In the genomic region with DNA sequence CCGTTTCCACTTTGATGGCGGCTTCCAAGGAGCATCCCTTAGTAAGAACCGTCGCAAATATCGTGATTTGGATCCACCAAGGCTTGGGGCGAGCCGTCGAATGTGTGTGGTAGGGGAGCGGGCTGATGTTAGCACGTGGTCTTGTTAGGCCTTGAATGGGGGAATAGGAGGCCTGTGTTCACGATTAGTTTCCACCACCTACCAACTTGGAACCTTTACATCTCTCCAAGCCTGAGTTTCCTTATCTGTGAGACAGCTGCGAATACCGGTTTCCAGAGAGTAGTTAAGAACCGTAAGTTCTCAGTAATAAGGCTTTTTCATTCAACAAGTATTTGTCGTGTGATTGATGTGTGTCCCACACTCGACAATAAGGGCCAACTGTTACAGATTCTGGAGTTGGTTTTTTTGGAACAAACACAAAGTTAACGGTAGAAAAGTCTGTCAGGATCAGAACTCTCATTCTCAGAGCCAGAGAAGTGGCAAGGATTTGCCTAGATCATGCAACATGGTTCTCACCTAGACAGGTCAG, we compare ENCODE assay signal across 8 cellular contexts. TPM values are rescaled to one million over a fixed set of nuclear protein-coding genes. Genes with fewer than 3 reads are reported as not detected.
DNase-seq lines count a peak whose midpoint lies in the region; ATAC-seq and TF ChIP-seq lines count a peak whose summit lies in the region.

No MANE protein-coding gene starts in this region.

- peak overlapping the region; percentile 91 for H3K4me2 ChIP-seq in MM.1S (ENCODE audit: low read depth, low read length)

- H3K36me3 Mint-ChIP-seq in dendritic cell treated with granulocyte-macrophage colony-stimulating factor and Interleukin-4, amounts not matched to agents 40 ng/mL and 50 ng/mL, for 4 days (ENCODE audit: low read depth) = peaks cover 51% of the 10 kb centered on the region
- peaks cover 0 to 7% of the 10 kb centered on the region in 2 donors for H3K36me3 Mint-ChIP-seq in naive B cell

- peaks cover 15% of the 10 kb centered on the region for H3K4me1 ChIP-seq in MM.1S (ENCODE audit: low read length)

- no peaks in the 10 kb centered on the region for H3F3A ChIP-seq in MM.1S (ENCODE audit: insufficient read depth, low read length)

- peak overlapping the region; percentile 39; the same call in 1 of the 2 replicates for H3K27ac ChIP-seq in MM.1S (ENCODE audit: low read length)

- no peaks in the 10 kb centered on the region for H3K27me3 Mint-ChIP-seq in dendritic cell treated with granulocyte-macrophage colony-stimulating factor and Interleukin-4, amounts not matched to agents 40 ng/mL and 50 ng/mL, for 4 days
- no peaks in the 10 kb centered on the region for H3K27me3 Mint-ChIP-seq in naive B cell

- H2AFZ ChIP-seq in MM.1S (ENCODE audit: low read length) = peak overlapping the region; percentile 18; the same call in 1 of the 2 replicates

- 0 out of 2 replicates have a peak, but pooled peaks cover 4% of the 10 kb centered on the region for H3K36me3 ChIP-seq in MM.1S (replicated peaks; ENCODE audit: insufficient read depth, low read length)

- intact Hi-C loops in dendritic cell treated with granulocyte-macrophage colony-stimulating factor and Interleukin-4, amounts not matched to agents 40 ng/mL and 50 ng/mL, for 4 days (cut with micrococcal nuclease) = no loop called here

- no peaks in the 10 kb centered on the region for H4K20me1 ChIP-seq in MM.1S (ENCODE audit: insufficient read depth, low read length)

- ATAC-seq in naive B cell (ENCODE audit: low read depth in 2 of 2) = no peak
- no peak for ATAC-seq in GM21723 (IDR thresholded peaks at IDR 0.05; ENCODE audit: unreplicated experiment)
- no peak for ATAC-seq in GM18498 (IDR thresholded peaks at IDR 0.05; ENCODE audit: unreplicated experiment)

- no peak for TF ChIP-seq CTCF in MM.1S (IDR thresholded peaks at IDR 0.05; ENCODE audit: low read length)

- no peaks in the 10 kb centered on the region for H3K9me3 Mint-ChIP-seq in dendritic cell treated with granulocyte-macrophage colony-stimulating factor and Interleukin-4, amounts not matched to agents 40 ng/mL and 50 ng/mL, for 4 days
- no peaks in the 10 kb centered on the region for H3K9me3 Mint-ChIP-seq in naive B cell

- peak overlapping the region; percentile 81 for H3K4me3 Mint-ChIP-seq in dendritic cell treated with granulocyte-macrophage colony-stimulating factor and Interleukin-4, amounts not matched to agents 40 ng/mL and 50 ng/mL, for 4 days
- H3K4me3 Mint-ChIP-seq in naive B cell = peak overlapping the region; percentile 82 to 99 (median 96)

- no peaks in the 10 kb centered on the region for H3K9me2 ChIP-seq in MM.1S (replicated peaks; ENCODE audit: insufficient read depth, low read length)

- peak; percentile 32 for DNase-seq in MM.1S
- DNase-seq in naive B cell = no peak
- no peak for DNase-seq in Kasumi-1 (lab: John Stamatoyannopoulos, UW)
- DNase-seq in activated CD4-positive, alpha-beta T cell treated with anti-CD3 and anti-CD28 coated beads for 1 hour = no peak

- H3K4me3 ChIP-seq in GM08714 (ENCODE audit: low read length) (peak overlapping the region; percentile 99), MM.1S (ENCODE audit: low read length) (peak overlapping the region; percentile 87)

- peaks cover 26% of the 10 kb centered on the region for H3K4me1 Mint-ChIP-seq in dendritic cell treated with granulocyte-macrophage colony-stimulating factor and Interleukin-4, amounts not matched to agents 40 ng/mL and 50 ng/mL, for 4 days (ENCODE audit: low read depth)
- peaks cover 30 to 41% (median 31%) of the 10 kb centered on the region in 3 donors for H3K4me1 Mint-ChIP-seq in naive B cell

- peak overlapping the region; percentile 88 for H3K9ac ChIP-seq in MM.1S (ENCODE audit: low read length)

- H3K79me2 ChIP-seq in MM.1S (ENCODE audit: low read length) = peaks cover 47% of the 10 kb centered on the region

- H3K27ac Mint-ChIP-seq in dendritic cell treated with granulocyte-macrophage colony-stimulating factor and Interleukin-4, amounts not matched to agents 40 ng/mL and 50 ng/mL, for 4 days = peak overlapping the region; percentile 80
- peak overlapping the region in 5 of 6 donors; percentile 68 to 99 (median 85) for H3K27ac Mint-ChIP-seq in naive B cell

- no peaks in the 10 kb centered on the region for H3K27me3 ChIP-seq in MM.1S (replicated peaks; ENCODE audit: insufficient read depth, low read length)

- no peaks in the 10 kb centered on the region for H3K9me3 ChIP-seq in MM.1S (replicated peaks; ENCODE audit: insufficient read depth, low read length)

RNA-seq across cellular contexts. Expression of gene NUDC, which starts 0.7 kb away (rescaled TPM):
- polyA plus RNA-seq in naive B cell (ENCODE audit: low read depth in 6 of 6) = 100 to 1,000 TPM in 1 of 6 donors, 10 to 100 TPM in 5; 73.5 to 110 (median 86.7) TPM

RNA-seq across cellular contexts. Expression of gene NR0B2, which starts 8.5 kb away (rescaled TPM):
- not detected for polyA plus RNA-seq in naive B cell (ENCODE audit: low read depth in 6 of 6)

RNA-seq across cellular contexts. Expression of gene GPATCH3, which starts 22.0 kb away (rescaled TPM):
- polyA plus RNA-seq in naive B cell (ENCODE audit: low read depth in 6 of 6) = 10 to 100 TPM; 11.0 to 22.1 (median 15.5) TPM

RNA-seq across cellular contexts. Expression of gene GPN2, which starts 32.2 kb away (rescaled TPM):
- 10 to 100 TPM in 3 of 6 donors, 1 to 10 TPM in 3; 3.4 to 15.1 (median 10.1) TPM for polyA plus RNA-seq in naive B cell (ENCODE audit: low read depth in 6 of 6)

RNA-seq across cellular contexts. Expression of gene KDF1, which starts 38.0 kb away (rescaled TPM):
- polyA plus RNA-seq in naive B cell (ENCODE audit: low read depth in 6 of 6) = 1 to 10 TPM in 5 of 6 donors, not detected in 1; 1.2 to 2.5 (median 2.2) TPM
